ENCODE assay signal across 10 cellular contexts in the genomic region with DNA sequence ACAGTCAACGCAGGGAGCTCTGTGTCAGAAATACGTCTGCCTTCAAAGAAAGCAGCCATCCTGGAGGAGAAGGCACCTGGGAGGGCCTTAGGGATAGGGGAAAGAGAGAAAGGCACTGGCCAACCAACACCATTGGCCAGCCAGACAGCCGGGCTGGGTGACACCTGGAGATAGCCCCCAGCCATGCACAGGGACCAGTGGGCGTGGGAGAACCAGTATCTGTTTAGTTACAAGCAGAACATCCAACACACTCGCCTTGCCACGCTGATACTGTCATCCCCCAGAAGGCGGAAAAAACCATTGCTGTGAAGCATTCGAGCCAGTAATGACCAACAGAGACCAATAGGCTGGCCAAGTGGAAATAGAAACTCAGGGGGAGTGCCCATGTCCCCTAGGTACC. TPM values are rescaled to one million over a fixed set of nuclear protein-coding genes. Genes with fewer than 3 reads are reported as not detected.
A peak's percentile ranks its signal among the peaks of the same experiment; 100 is the strongest.
DNase-seq lines count a peak whose midpoint lies in the region; ATAC-seq, FAIRE-seq and TF ChIP-seq lines count a peak whose summit lies in the region.
"Had no signal": no experiment of that assay in that cellular context is flagged by ENCODE, and none has a peak within 500 bp of the region (broad histone marks: within the 10 kb centered on the region; RNA-seq: fewer than 3 reads in every experiment).

No MANE protein-coding gene starts in this region.

- no peaks in the 10 kb centered on the region for H3K9me3 Mint-ChIP-seq in activated CD4-positive, alpha-beta T cell treated with anti-CD3 and anti-CD28 coated beads for 36 hours (ENCODE audit: low read depth)

- H3K27me3 Mint-ChIP-seq in activated CD4-positive, alpha-beta T cell treated with anti-CD3 and anti-CD28 coated beads for 36 hours = no peaks in the 10 kb centered on the region

- H3K27me3 ChIP-seq in PC-9 (ENCODE audit: insufficient read depth, low read depth) (no peaks in the 10 kb centered on the region), osteoblast (ENCODE audit: insufficient read depth, low read length) (no peaks in the 10 kb centered on the region), small intestine (ENCODE audit: control insufficient read depth in 2 of 2, insufficient read depth in 2 of 2, low read length in 2 of 2) (no peaks in the 10 kb centered on the region)
- H3K27me3 ChIP-seq: cardiac muscle cell had no signal

- no peak for FAIRE-seq in small intestine (lab: Jason Lieb, UNC)

- no peaks in the 10 kb centered on the region for H3K79me2 ChIP-seq in PC-9 (ENCODE audit: low read depth)
- no peaks in the 10 kb centered on the region for H3K79me2 ChIP-seq in osteoblast (ENCODE audit: insufficient read depth, low read length)

- BruUV-seq in PC-9 (replicated peaks; lab: Mats Ljungman, UMichigan) = TSS peak; percentile 81

- peaks cover 48% of the 10 kb centered on the region for H3K4me1 Mint-ChIP-seq in activated CD4-positive, alpha-beta T cell treated with anti-CD3 and anti-CD28 coated beads for 36 hours

- H3K27ac ChIP-seq in PC-9 = peak overlapping the region; percentile 98
- peak overlapping the region; percentile 61 for H3K27ac ChIP-seq in osteoblast (ENCODE audit: low read depth, low read length)
- peak overlapping the region in 1 of 2 donors; percentile 11 for H3K27ac ChIP-seq in small intestine (ENCODE audit: low read depth in 1 of 2, low read length in 1 of 2)
- H3K27ac ChIP-seq: cardiac muscle cell had no signal

- H3K4me2 ChIP-seq in PC-9 (peak overlapping the region; percentile 66), osteoblast (ENCODE audit: insufficient read depth, low read length) (peak overlapping the region; percentile 64)

- H3K4me1 ChIP-seq in PC-9 (replicated peaks; ENCODE audit: insufficient read depth) (peaks cover 70% of the 10 kb centered on the region), osteoblast (ENCODE audit: insufficient read depth, low read length) (peaks cover 19% of the 10 kb centered on the region), small intestine (ENCODE audit: control insufficient read depth in 2 of 2, insufficient read depth in 1 of 2, low read depth in 1 of 2, low read length in 1 of 2) (no peaks in the 10 kb centered on the region)

- no peak for DNase-seq in activated CD4-positive, alpha-beta T cell treated with anti-CD3 and anti-CD28 coated beads for 36 hours
- DNase-seq in activated CD4-positive, alpha-beta T cell treated with anti-CD3 and anti-CD28 coated beads, Interleukin-2, amount 50 U/mL, for 1 hour = no peak
- DNase-seq in PC-9 (no peak), epithelial cell of esophagus (ENCODE audit: low read depth) (peak; percentile 26), osteoblast (ENCODE audit: insufficient read length, low spot score, missing footprints) (no peak), NCI-H1417 (lab: John Stamatoyannopoulos, UW) (no peak), small intestine (no peak), DMS79 (lab: John Stamatoyannopoulos, UW) (no peak)

- WGBS in small intestine, 3 donors = 91 to 96% (median 92%) methylated on average over 8 of the region's 8 CpGs

- no peak for TF ChIP-seq CTCF in PC-9 (conservative IDR thresholded peaks at IDR 0.05)
- no peak for TF ChIP-seq CTCF in epithelial cell of esophagus (IDR thresholded peaks at IDR 0.05; ENCODE audit: insufficient read depth, low read depth, low read length, missing control alignments)
- no peak for TF ChIP-seq CTCF in osteoblast (IDR thresholded peaks at IDR 0.05; ENCODE audit: extremely low read depth, low read depth, low read length)

- CTCF ChIA-PET in activated CD4-positive, alpha-beta T cell treated with anti-CD3 and anti-CD28 coated beads for 36 hours (lab: Charles Lee) = interaction anchor here (1.0 to 1.4 kb wide), 3 partner anchors 12 to 125 kb away, joined by 3 to 4 read pairs (median 4); no protein-coding TSS in a partner anchor
- CTCF ChIA-PET in PC-9 (lab: Charles Lee) = no interaction called here

- no peak overlapping the region for H3K4me3 Mint-ChIP-seq in activated CD4-positive, alpha-beta T cell treated with anti-CD3 and anti-CD28 coated beads for 36 hours

- no peak overlapping the region for H2AFZ ChIP-seq in PC-9
- peak overlapping the region; percentile 59 for H2AFZ ChIP-seq in osteoblast (ENCODE audit: low read length)

- H3F3A ChIP-seq in PC-9 (ENCODE audit: insufficient read depth, low read depth) = peaks cover 56% of the 10 kb centered on the region

- POLR2A ChIA-PET in activated CD4-positive, alpha-beta T cell treated with anti-CD3 and anti-CD28 coated beads for 36 hours (lab: Charles Lee) = interaction anchor here (0.8 to 1.6 kb wide), 5 partner anchors 31 to 244 kb away, joined by 3 to 6 read pairs (median 5); a partner anchor contains a TSS
- POLR2A ChIA-PET in PC-9 (lab: Charles Lee; ENCODE audit: unreplicated experiment) = no interaction called here

- H3K36me3 ChIP-seq in PC-9 (ENCODE audit: low read depth) (peaks cover 4% of the 10 kb centered on the region; the same call in 1 of the 2 replicates), osteoblast (ENCODE audit: insufficient read depth, low read length) (peaks cover 13% of the 10 kb centered on the region), small intestine (ENCODE audit: control insufficient read depth in 2 of 2, insufficient read depth in 2 of 2, low read length in 2 of 2) (peaks cover 9 to 14% of the 10 kb centered on the region in 2 donors)

- H3K27ac Mint-ChIP-seq in activated CD4-positive, alpha-beta T cell treated with anti-CD3 and anti-CD28 coated beads for 36 hours = peak overlapping the region; percentile 65

- no peaks in the 10 kb centered on the region for H3K9me2 ChIP-seq in PC-9 (ENCODE audit: insufficient read depth)

- ATAC-seq in activated CD4-positive, alpha-beta T cell treated with anti-CD3 and anti-CD28 coated beads for 36 hours = no peak

- H3K4me3 ChIP-seq in PC-9 = no peak overlapping the region
- no peak overlapping the region for H3K4me3 ChIP-seq in epithelial cell of esophagus (ENCODE audit: low read length)
- peak overlapping the region; percentile 14 for H3K4me3 ChIP-seq in osteoblast (ENCODE audit: insufficient read depth, low read length)
- H3K4me3 ChIP-seq in small intestine (ENCODE audit: low read depth in 1 of 2, low read length in 2 of 2) = no peak overlapping the region
- H3K4me3 ChIP-seq: cardiac muscle cell, mucosa of descending colon had no signal

- H4K20me1 ChIP-seq in PC-9 (ENCODE audit: insufficient read depth) = no peaks in the 10 kb centered on the region
- H4K20me1 ChIP-seq in osteoblast (ENCODE audit: insufficient read depth, low read length) = no peaks in the 10 kb centered on the region

- H3K9me3 ChIP-seq in PC-9 (ENCODE audit: insufficient read depth, low read depth) = no peaks in the 10 kb centered on the region
- H3K9me3 ChIP-seq in osteoblast (ENCODE audit: low read depth, low read length) = no peaks in the 10 kb centered on the region
- H3K9me3 ChIP-seq in small intestine (ENCODE audit: control insufficient read depth, low read depth) = no peaks in the 10 kb centered on the region
- H3K9me3 ChIP-seq: mucosa of descending colon had no signal

- H3K36me3 Mint-ChIP-seq in activated CD4-positive, alpha-beta T cell treated with anti-CD3 and anti-CD28 coated beads for 36 hours (ENCODE audit: low read depth) = peaks cover 11% of the 10 kb centered on the region

- intact Hi-C loops in activated CD4-positive, alpha-beta T cell treated with anti-CD3 and anti-CD28 coated beads for 36 hours (cut with DNase I, micrococcal nuclease) = no loop called here
- intact Hi-C loops in PC-9 (cut with micrococcal nuclease; ENCODE audit: unreplicated experiment) = loop anchor here (2.0 to 5.0 kb wide), 2 partner anchors 31 to 41 kb away; a partner anchor contains a TSS

RNA-seq across cellular contexts. Expression of a gene that starts 15.5 kb away (rescaled TPM):
- total RNA-seq in activated CD4-positive, alpha-beta T cell treated with anti-CD3 and anti-CD28 coated beads for 36 hours = under 1 TPM; 0.32 to 0.73 TPM
- 0.30 and 0.48 TPM in 2 replicates for total RNA-seq in PC-9 (2021)
- 0.29 and 0.72 TPM in 2 replicates for total RNA-seq in osteoblast
- 1 to 10 TPM; 1.5 to 3.5 (median 3.1) TPM for polyA plus RNA-seq in small intestine

RNA-seq across cellular contexts. Expression of a gene that starts 31.0 kb away (rescaled TPM):
- total RNA-seq in activated CD4-positive, alpha-beta T cell treated with anti-CD3 and anti-CD28 coated beads for 36 hours = 10 to 100 TPM in 1 of 2 experiments, 1 to 10 TPM in 1; 6.1 to 10.6 TPM
- total RNA-seq in PC-9 (2021) (8.5 and 8.8 TPM in 2 replicates), osteoblast (13.8 and 14.5 TPM in 2 replicates)
- polyA plus RNA-seq in small intestine = 10 to 100 TPM in 2 of 3 donors, 1 to 10 TPM in 1; 7.4 to 36.2 (median 35.6) TPM

RNA-seq across cellular contexts. Expression of a gene that starts 52.1 kb away (rescaled TPM):
- 10 to 100 TPM; 67.7 to 76.6 TPM for total RNA-seq in activated CD4-positive, alpha-beta T cell treated with anti-CD3 and anti-CD28 coated beads for 36 hours
- 29.9 and 38.1 TPM in 2 replicates for total RNA-seq in PC-9 (2021)
- 35.1 and 38.6 TPM in 2 replicates for total RNA-seq in osteoblast
- 10 to 100 TPM; 39.8 to 42.4 (median 40.0) TPM for polyA plus RNA-seq in small intestine
